In the genomic region with DNA sequence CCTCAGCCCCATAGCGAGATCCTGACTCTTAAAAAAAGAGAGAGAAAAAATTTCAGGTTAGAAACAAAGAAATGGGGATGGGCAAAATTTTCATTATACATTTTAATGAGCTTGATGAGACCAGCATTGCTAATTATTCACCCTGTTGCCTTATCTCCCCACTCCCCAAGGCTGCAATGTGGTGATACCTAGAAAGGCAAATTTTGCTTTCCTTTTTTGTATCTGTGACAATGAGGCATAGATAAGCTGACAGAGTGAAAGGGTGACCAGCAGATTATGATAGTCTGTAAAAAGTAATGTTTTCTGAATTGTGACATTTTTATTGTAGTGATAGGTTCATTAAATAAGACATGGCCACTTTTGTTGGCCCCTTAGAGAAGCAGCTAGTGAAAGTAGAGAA, we compare ENCODE assay signal across 20 cellular contexts. TPM values are rescaled to one million over a fixed set of nuclear protein-coding genes. Genes with fewer than 3 reads are reported as not detected.
DNase-seq lines count a peak whose midpoint lies in the region; FAIRE-seq and TF ChIP-seq lines count a peak whose summit lies in the region.
"Had no signal": no experiment of that assay in that cellular context is flagged by ENCODE, and none has a peak within 500 bp of the region (broad histone marks: within the 10 kb centered on the region; RNA-seq: fewer than 3 reads in every experiment).

No MANE protein-coding gene starts in this region.

- peak overlapping the region; percentile 10 for H3K27ac Mint-ChIP-seq in Calu3 (ENCODE audit: unreplicated experiment)

- H2BK5ac ChIP-seq in mesenchymal stem cell (ENCODE audit: low read depth, low read length, poor library complexity, severe bottlenecking): no peak overlapping the region

- H4K8ac ChIP-seq in mesenchymal stem cell (ENCODE audit: low read length): no peak overlapping the region

- H3K36me3 ChIP-seq in mesenchymal stem cell (ENCODE audit: control insufficient read depth in 1 of 2, insufficient read depth in 2 of 2, low read depth in 1 of 2, low read length in 2 of 2): peaks cover 20 to 97% of the 10 kb centered on the region in 2 experiments

- H3K4me3 Mint-ChIP-seq in Calu3 (ENCODE audit: low read depth, unreplicated experiment): no peak overlapping the region

- H3K4ac ChIP-seq in mesenchymal stem cell (ENCODE audit: low read depth in 1 of 2, low read length in 2 of 2): no peak overlapping the region

- H3K9me3 Mint-ChIP-seq in Calu3 (ENCODE audit: low read depth, unreplicated experiment): no peaks in the 10 kb centered on the region

- no peaks in the 10 kb centered on the region for H3K27me3 ChIP-seq in mesenchymal stem cell (ENCODE audit: control insufficient read depth in 1 of 2, insufficient read depth in 1 of 2, low read length in 2 of 2)

- no peaks in the 10 kb centered on the region for H3K9me3 ChIP-seq in mesenchymal stem cell (ENCODE audit: control insufficient read depth, low read length)
- H3K9me3 ChIP-seq: HAP-1, SK-N-SH had no signal

- H3K27me3 Mint-ChIP-seq in Calu3 (ENCODE audit: unreplicated experiment): no peaks in the 10 kb centered on the region

- no peak overlapping the region for H3K4me2 ChIP-seq in mesenchymal stem cell (ENCODE audit: low read length, poor library complexity, severe bottlenecking)
- H3K4me2 ChIP-seq: SK-N-SH had no signal

- H2AFZ ChIP-seq in mesenchymal stem cell (ENCODE audit: low read depth, low read length): no peak overlapping the region

- peaks cover 21% of the 10 kb centered on the region for H3K4me1 Mint-ChIP-seq in Calu3 (ENCODE audit: low read depth, unreplicated experiment)

- H2BK120ac ChIP-seq in mesenchymal stem cell (ENCODE audit: low read depth, low read length): no peak overlapping the region

- peak overlapping the region; percentile 45 for H3K9ac ChIP-seq in mesenchymal stem cell (ENCODE audit: low read length)
- H3K9ac ChIP-seq: SK-N-SH had no signal

- no peak overlapping the region for H4K91ac ChIP-seq in mesenchymal stem cell (ENCODE audit: low read length)

- no peak overlapping the region for H2BK15ac ChIP-seq in mesenchymal stem cell (ENCODE audit: low read depth, poor library complexity, severe bottlenecking)

- H3K4me1 ChIP-seq in mesenchymal stem cell (ENCODE audit: control insufficient read depth, insufficient read depth, low read depth, low read length): peaks cover 6% of the 10 kb centered on the region

- DNase-seq in Calu3 (no peak), GM19239 (ENCODE audit: insufficient read length, low spot score) (no peak), mesenchymal stem cell (no peak), COR-L47 (lab: John Stamatoyannopoulos, UW) (no peak), NCI-H345 (lab: John Stamatoyannopoulos, UW) (no peak)
- DNase-seq in activated CD4-positive, alpha-beta T cell treated with anti-CD3 and anti-CD28 coated beads for 4 hours: no peak
- DNase-seq: ACHN, DMS79 treated with DMSO at 0.1 percent for 48 hours, KG1, MV-4-11, NCI-H187, NCI-H2107, NCI-H510A treated with DMSO at 0.1 percent for 48 hours, NCI-H82, SHP77, SK-N-SH had no signal

- WGBS in mesenchymal stem cell: 100% methylated on average over 1 of the region's 1 CpG

- H3K14ac ChIP-seq in mesenchymal stem cell (ENCODE audit: low read length in 2 of 2): no peak overlapping the region

- no peak overlapping the region for H3K18ac ChIP-seq in mesenchymal stem cell (ENCODE audit: low read depth in 1 of 2, low read length in 2 of 2)

- FAIRE-seq in GM19239 (lab: Jason Lieb, UNC): peak; percentile 8
- FAIRE-seq: HepG2 had no signal

- no peak overlapping the region for H3K4me3 ChIP-seq in mesenchymal stem cell (ENCODE audit: insufficient read depth in 1 of 2, low read depth in 1 of 2, low read length in 2 of 2)
- H3K4me3 ChIP-seq: HAP-1 had no signal

- intact Hi-C loops in Calu3 (cut with micrococcal nuclease; ENCODE audit: unreplicated experiment): no loop called here

- TF ChIP-seq CTCF in Calu3 (IDR thresholded peaks at IDR 0.05; ENCODE audit: unreplicated experiment): no peak
- no peak for TF ChIP-seq CTCF in VCaP (conservative IDR thresholded peaks at IDR 0.05)

- H3K79me1 ChIP-seq in mesenchymal stem cell (replicated peaks; ENCODE audit: low read length, poor library complexity, severe bottlenecking): peaks cover 7% of the 10 kb centered on the region

- no peak overlapping the region for H2AK5ac ChIP-seq in mesenchymal stem cell (ENCODE audit: low read length, severe bottlenecking)

- H3K36me3 Mint-ChIP-seq in Calu3 (ENCODE audit: insufficient read depth, unreplicated experiment): peaks cover 68% of the 10 kb centered on the region

- CTCF ChIA-PET in Calu3 (lab: Charles Lee): no interaction called here

- BruUV-seq in Calu3 (replicated peaks; lab: Mats Ljungman, UMichigan): no TSS peak

- H3K27ac ChIP-seq in VCaP (peak overlapping the region; percentile 65), mesenchymal stem cell (ENCODE audit: low read length, poor library complexity, severe bottlenecking) (no peak overlapping the region)
- H3K27ac ChIP-seq: C4-2B had no signal

- H3K23ac ChIP-seq in mesenchymal stem cell (ENCODE audit: low read length in 2 of 2): no peak overlapping the region

- no peak overlapping the region for H2BK12ac ChIP-seq in mesenchymal stem cell (ENCODE audit: low read length in 2 of 2)

RNA-seq across cellular contexts. Expression of a gene that starts 12.9 kb away (rescaled TPM):
- 122 and 130 TPM in 2 replicates for total RNA-seq in Calu3 (2022)
- 161 TPM for polyA plus RNA-seq in mesenchymal stem cell (2013, experiment 1 of 2)
- 151 TPM for polyA plus RNA-seq in mesenchymal stem cell (2013, experiment 2 of 2)
